Comparison of ENCODE assay signal across 1 cellular context in the genomic region with DNA sequence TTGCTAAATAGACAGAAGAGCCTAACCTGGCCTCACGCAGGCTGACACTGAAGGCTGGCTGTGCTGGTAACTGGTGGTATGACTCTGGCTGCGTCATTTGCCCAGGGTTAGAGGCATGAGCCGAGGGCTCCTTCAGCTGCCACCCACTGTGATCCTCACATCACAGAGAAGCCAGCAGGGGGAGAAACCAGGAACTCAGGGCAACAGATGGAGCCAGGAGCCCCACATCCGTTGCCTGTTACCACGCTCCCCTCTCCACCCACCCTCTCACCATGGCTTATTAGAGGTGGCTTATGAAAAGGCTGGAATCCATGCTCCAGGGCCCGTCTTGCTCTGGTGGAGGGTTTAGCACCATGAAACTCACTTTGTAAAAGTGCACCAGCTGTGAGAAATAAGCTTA.
TF ChIP-seq lines count a peak whose summit lies in the region.

No MANE protein-coding gene starts in this region.

TF ChIP-seq in K562, 482 proteins besides CTCF, POLR2A, EP300 and RAD21 (continued from another document):
- TF ChIP-seq, protein P1, sequence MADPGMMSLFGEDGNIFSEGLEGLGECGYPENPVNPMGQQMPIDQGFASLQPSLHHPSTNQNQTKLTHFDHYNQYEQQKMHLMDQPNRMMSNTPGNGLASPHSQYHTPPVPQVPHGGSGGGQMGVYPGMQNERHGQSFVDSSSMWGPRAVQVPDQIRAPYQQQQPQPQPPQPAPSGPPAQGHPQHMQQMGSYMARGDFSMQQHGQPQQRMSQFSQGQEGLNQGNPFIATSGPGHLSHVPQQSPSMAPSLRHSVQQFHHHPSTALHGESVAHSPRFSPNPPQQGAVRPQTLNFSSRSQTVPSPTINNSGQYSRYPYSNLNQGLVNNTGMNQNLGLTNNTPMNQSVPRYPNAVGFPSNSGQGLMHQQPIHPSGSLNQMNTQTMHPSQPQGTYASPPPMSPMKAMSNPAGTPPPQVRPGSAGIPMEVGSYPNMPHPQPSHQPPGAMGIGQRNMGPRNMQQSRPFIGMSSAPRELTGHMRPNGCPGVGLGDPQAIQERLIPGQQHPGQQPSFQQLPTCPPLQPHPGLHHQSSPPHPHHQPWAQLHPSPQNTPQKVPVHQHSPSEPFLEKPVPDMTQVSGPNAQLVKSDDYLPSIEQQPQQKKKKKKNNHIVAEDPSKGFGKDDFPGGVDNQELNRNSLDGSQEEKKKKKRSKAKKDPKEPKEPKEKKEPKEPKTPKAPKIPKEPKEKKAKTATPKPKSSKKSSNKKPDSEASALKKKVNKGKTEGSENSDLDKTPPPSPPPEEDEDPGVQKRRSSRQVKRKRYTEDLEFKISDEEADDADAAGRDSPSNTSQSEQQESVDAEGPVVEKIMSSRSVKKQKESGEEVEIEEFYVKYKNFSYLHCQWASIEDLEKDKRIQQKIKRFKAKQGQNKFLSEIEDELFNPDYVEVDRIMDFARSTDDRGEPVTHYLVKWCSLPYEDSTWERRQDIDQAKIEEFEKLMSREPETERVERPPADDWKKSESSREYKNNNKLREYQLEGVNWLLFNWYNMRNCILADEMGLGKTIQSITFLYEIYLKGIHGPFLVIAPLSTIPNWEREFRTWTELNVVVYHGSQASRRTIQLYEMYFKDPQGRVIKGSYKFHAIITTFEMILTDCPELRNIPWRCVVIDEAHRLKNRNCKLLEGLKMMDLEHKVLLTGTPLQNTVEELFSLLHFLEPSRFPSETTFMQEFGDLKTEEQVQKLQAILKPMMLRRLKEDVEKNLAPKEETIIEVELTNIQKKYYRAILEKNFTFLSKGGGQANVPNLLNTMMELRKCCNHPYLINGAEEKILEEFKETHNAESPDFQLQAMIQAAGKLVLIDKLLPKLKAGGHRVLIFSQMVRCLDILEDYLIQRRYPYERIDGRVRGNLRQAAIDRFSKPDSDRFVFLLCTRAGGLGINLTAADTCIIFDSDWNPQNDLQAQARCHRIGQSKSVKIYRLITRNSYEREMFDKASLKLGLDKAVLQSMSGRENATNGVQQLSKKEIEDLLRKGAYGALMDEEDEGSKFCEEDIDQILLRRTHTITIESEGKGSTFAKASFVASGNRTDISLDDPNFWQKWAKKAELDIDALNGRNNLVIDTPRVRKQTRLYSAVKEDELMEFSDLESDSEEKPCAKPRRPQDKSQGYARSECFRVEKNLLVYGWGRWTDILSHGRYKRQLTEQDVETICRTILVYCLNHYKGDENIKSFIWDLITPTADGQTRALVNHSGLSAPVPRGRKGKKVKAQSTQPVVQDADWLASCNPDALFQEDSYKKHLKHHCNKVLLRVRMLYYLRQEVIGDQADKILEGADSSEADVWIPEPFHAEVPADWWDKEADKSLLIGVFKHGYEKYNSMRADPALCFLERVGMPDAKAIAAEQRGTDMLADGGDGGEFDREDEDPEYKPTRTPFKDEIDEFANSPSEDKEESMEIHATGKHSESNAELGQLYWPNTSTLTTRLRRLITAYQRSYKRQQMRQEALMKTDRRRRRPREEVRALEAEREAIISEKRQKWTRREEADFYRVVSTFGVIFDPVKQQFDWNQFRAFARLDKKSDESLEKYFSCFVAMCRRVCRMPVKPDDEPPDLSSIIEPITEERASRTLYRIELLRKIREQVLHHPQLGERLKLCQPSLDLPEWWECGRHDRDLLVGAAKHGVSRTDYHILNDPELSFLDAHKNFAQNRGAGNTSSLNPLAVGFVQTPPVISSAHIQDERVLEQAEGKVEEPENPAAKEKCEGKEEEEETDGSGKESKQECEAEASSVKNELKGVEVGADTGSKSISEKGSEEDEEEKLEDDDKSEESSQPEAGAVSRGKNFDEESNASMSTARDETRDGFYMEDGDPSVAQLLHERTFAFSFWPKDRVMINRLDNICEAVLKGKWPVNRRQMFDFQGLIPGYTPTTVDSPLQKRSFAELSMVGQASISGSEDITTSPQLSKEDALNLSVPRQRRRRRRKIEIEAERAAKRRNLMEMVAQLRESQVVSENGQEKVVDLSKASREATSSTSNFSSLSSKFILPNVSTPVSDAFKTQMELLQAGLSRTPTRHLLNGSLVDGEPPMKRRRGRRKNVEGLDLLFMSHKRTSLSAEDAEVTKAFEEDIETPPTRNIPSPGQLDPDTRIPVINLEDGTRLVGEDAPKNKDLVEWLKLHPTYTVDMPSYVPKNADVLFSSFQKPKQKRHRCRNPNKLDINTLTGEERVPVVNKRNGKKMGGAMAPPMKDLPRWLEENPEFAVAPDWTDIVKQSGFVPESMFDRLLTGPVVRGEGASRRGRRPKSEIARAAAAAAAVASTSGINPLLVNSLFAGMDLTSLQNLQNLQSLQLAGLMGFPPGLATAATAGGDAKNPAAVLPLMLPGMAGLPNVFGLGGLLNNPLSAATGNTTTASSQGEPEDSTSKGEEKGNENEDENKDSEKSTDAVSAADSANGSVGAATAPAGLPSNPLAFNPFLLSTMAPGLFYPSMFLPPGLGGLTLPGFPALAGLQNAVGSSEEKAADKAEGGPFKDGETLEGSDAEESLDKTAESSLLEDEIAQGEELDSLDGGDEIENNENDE (IDR thresholded peaks at IDR 0.05; ENCODE audit: low read depth, low read length), result no peak
- no peak for TF ChIP-seq ASH1L (IDR thresholded peaks at IDR 0.05; ENCODE audit: borderline replicate concordance, low read depth, partially characterized antibody)
